ENCODE assay signal across 11 cellular contexts in the genomic region with DNA sequence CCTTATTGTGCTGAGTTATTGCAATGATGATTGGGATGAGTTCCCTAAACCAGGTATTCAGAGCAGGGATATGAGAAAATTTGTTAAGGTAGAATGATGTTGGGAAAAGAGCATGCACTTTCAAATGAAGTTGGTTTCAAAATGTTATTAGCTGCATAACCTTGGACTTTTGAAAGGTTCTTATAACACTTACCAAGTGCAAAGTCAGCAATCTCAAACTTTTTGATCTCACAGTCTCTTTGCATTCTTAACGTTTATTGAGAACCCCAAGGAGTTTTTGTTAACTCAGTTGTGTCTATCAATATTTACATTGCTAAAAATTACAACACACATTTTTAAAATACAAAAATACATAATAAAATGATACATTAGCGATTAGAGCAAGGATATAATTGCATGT.
"Had no signal": no experiment of that assay in that cellular context is flagged by ENCODE, and none has a peak within 500 bp of the region (broad histone marks: within the 10 kb centered on the region; RNA-seq: fewer than 3 reads in every experiment).

No MANE protein-coding gene starts in this region.

- H3K9ac ChIP-seq: GM23248 had no signal

- H3K4me2 ChIP-seq: GM23338 had no signal

- H3K36me3 ChIP-seq: HAP-1 had no signal

- ATAC-seq: GM23338, HCT116 had no signal

- FAIRE-seq: H1, H54 had no signal

- DNase-seq: GM23248, GOT3, H7, H9, HCEC 1CT, HFFc6 had no signal

- H2AFZ ChIP-seq: GM23248, GM23338 had no signal

- H3K9me3 ChIP-seq: HAP-1 had no signal

- H3K4me1 ChIP-seq: HAP-1 had no signal

- H3K4me3 ChIP-seq: GM23248, GM23338, HAP-1 had no signal

- H3K27ac ChIP-seq: GM23248 had no signal
